ENCODE assay signal across 8 cellular contexts in the genomic region with DNA sequence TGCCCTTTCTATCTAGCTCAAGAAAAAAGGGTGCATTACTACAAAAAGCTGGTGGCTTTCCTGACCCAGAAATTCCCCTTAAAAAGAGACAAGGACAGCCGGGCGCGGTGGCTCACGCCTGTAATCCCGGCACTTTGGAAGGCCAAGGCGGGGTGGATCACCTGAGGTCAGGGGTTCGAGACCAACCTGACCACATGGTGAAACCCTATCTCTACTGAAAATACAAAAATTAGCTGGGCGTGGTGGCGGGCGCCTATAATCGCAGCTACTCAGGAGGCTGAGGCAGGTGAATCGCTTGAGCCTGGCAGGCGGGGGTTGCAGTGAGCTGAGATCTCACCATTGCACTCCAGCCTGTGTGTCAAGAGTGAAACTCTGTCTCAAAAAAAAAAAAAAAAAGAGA.
A peak's percentile ranks its signal among the peaks of the same experiment; 100 is the strongest.
DNase-seq lines count a peak whose midpoint lies in the region; ATAC-seq and TF ChIP-seq lines count a peak whose summit lies in the region.
"Not testable (repeated sequence)": the region's sequence is repeated elsewhere in the genome, so short reads cannot be mapped to it uniquely, and the experiment has no call there.

No MANE protein-coding gene starts in this region.

- not testable (repeated sequence) for H3K27me3 Mint-ChIP-seq in activated naive CD8-positive, alpha-beta T cell treated with anti-CD3 and anti-CD28 coated beads for 36 hours; natural killer cell treated with Interleukin-12 subunit alpha and Interleukin-12 subunit beta and Interleukin-15 and Interleukin-18, amount 100 ng/mL, for 72 hours

- H3K79me2 ChIP-seq in SU-DHL-6 (ENCODE audit: insufficient read depth, low read length) = not testable (repeated sequence)

- H3K9ac ChIP-seq in HUES48 (ENCODE audit: low read depth, low read length); iPS-15b (ENCODE audit: low read depth, low read length): not testable (repeated sequence)
- peak overlapping the region; percentile 41; the same call in 1 of the 2 replicates for H3K9ac ChIP-seq in SU-DHL-6 (ENCODE audit: low read length)

- TF ChIP-seq CTCF in BE2C (IDR thresholded peaks at IDR 0.05; ENCODE audit: low read depth, low read length); SU-DHL-6 (IDR thresholded peaks at IDR 0.05; ENCODE audit: insufficient read depth, low read length, poor library complexity, severe bottlenecking): not testable (repeated sequence)

- not testable (repeated sequence) for H3K36me3 ChIP-seq in BE2C; HUES48 (ENCODE audit: control insufficient read depth, insufficient read depth, low read length); SU-DHL-6 (ENCODE audit: low read length); ectodermal cell (ENCODE audit: control insufficient read depth, insufficient read depth, low read length); iPS-15b (ENCODE audit: control insufficient read depth, insufficient read depth, low read length)

- H3K4me2 ChIP-seq in SU-DHL-6 (ENCODE audit: low read depth, low read length, poor library complexity, severe bottlenecking) = peak overlapping the region; percentile 65

- H2AFZ ChIP-seq in SU-DHL-6 (ENCODE audit: low read depth, low read length, severe bottlenecking) = peak overlapping the region; percentile 88

- H4K20me1 ChIP-seq in SU-DHL-6 (ENCODE audit: low read depth, low read length) = not testable (repeated sequence)

- DNase-seq in BE2C; activated naive CD8-positive, alpha-beta T cell treated with anti-CD3 and anti-CD28 coated beads for 36 hours; natural killer cell treated with Interleukin-12 subunit alpha and Interleukin-12 subunit beta and Interleukin-15 and Interleukin-18, amount 100 ng/mL, for 72 hours (ENCODE audit: low spot score); stimulated activated effector memory CD8-positive, alpha-beta T cell treated with anti-CD3 and anti-CD28 coated beads, Interleukin-12 subunit alpha, Interleukin-12 subunit beta, amount 100 ng/mL, for 72 hours (ENCODE audit: low spot score in 2 of 2): not testable (repeated sequence)

- not testable (repeated sequence) for ATAC-seq in natural killer cell treated with Interleukin-12 subunit alpha and Interleukin-12 subunit beta and Interleukin-15 and Interleukin-18, amount 100 ng/mL, for 72 hours; stimulated activated effector memory CD8-positive, alpha-beta T cell treated with anti-CD3 and anti-CD28 coated beads, Interleukin-12 subunit alpha, Interleukin-12 subunit beta, amount 100 ng/mL, for 72 hours

- H3K4me1 ChIP-seq in BE2C; iPS-15b (ENCODE audit: control insufficient read depth, insufficient read depth, low read length): not testable (repeated sequence)
- H3K4me1 ChIP-seq in HUES48 (ENCODE audit: control insufficient read depth, insufficient read depth, low read length) = peaks cover 19% of the 10 kb centered on the region
- H3K4me1 ChIP-seq in ectodermal cell (ENCODE audit: control insufficient read depth, insufficient read depth, low read length) = peaks cover 20% of the 10 kb centered on the region

- H3K4me3 Mint-ChIP-seq in activated naive CD8-positive, alpha-beta T cell treated with anti-CD3 and anti-CD28 coated beads for 36 hours = peak overlapping the region; percentile 84
- H3K4me3 Mint-ChIP-seq in natural killer cell treated with Interleukin-12 subunit alpha and Interleukin-12 subunit beta and Interleukin-15 and Interleukin-18, amount 100 ng/mL, for 72 hours = peak overlapping the region; percentile 90
- H3K4me3 Mint-ChIP-seq in stimulated activated effector memory CD8-positive, alpha-beta T cell treated with anti-CD3 and anti-CD28 coated beads, Interleukin-12 subunit alpha, Interleukin-12 subunit beta, amount 100 ng/mL, for 72 hours = peak overlapping the region; percentile 82

- not testable (repeated sequence) for H3K9me2 ChIP-seq in SU-DHL-6 (replicated peaks; ENCODE audit: insufficient read depth, low read length)

- 76 to 77% methylated on average over 13 of the region's 13 CpGs for WGBS in ectodermal cell, 2 experiments

- peak overlapping the region; percentile 88 for H3K27ac Mint-ChIP-seq in activated naive CD8-positive, alpha-beta T cell treated with anti-CD3 and anti-CD28 coated beads for 36 hours
- H3K27ac Mint-ChIP-seq in natural killer cell treated with Interleukin-12 subunit alpha and Interleukin-12 subunit beta and Interleukin-15 and Interleukin-18, amount 100 ng/mL, for 72 hours = peak overlapping the region; percentile 68 to 90
- H3K27ac Mint-ChIP-seq in stimulated activated effector memory CD8-positive, alpha-beta T cell treated with anti-CD3 and anti-CD28 coated beads, Interleukin-12 subunit alpha, Interleukin-12 subunit beta, amount 100 ng/mL, for 72 hours = peak overlapping the region; percentile 94

- not testable (repeated sequence) for H3K9me3 Mint-ChIP-seq in activated naive CD8-positive, alpha-beta T cell treated with anti-CD3 and anti-CD28 coated beads for 36 hours; natural killer cell treated with Interleukin-12 subunit alpha and Interleukin-12 subunit beta and Interleukin-15 and Interleukin-18, amount 100 ng/mL, for 72 hours; stimulated activated effector memory CD8-positive, alpha-beta T cell treated with anti-CD3 and anti-CD28 coated beads, Interleukin-12 subunit alpha, Interleukin-12 subunit beta, amount 100 ng/mL, for 72 hours

- H3K4me3 ChIP-seq in BE2C (ENCODE audit: low read depth, low read length) (peak overlapping the region; percentile 42), HUES48 (ENCODE audit: low read depth, low read length) (peak overlapping the region; percentile 53), ectodermal cell (ENCODE audit: insufficient read depth, low read depth, low read length) (peak overlapping the region; percentile 40), iPS-15b (ENCODE audit: low read depth, low read length) (peak overlapping the region; percentile 85)
- H3K4me3 ChIP-seq in SU-DHL-6 (ENCODE audit: insufficient read depth, low read length, poor library complexity, severe bottlenecking) = not testable (repeated sequence)

- not testable (repeated sequence) for H3K9me3 ChIP-seq in BE2C; HUES48 (ENCODE audit: control insufficient read depth, insufficient read depth, low read length); SU-DHL-6 (ENCODE audit: insufficient read depth, low read length); ectodermal cell (ENCODE audit: control insufficient read depth, low read length); iPS-15b (ENCODE audit: control insufficient read depth, insufficient read depth, low read length)

- H3K36me3 Mint-ChIP-seq in activated naive CD8-positive, alpha-beta T cell treated with anti-CD3 and anti-CD28 coated beads for 36 hours; natural killer cell treated with Interleukin-12 subunit alpha and Interleukin-12 subunit beta and Interleukin-15 and Interleukin-18, amount 100 ng/mL, for 72 hours; stimulated activated effector memory CD8-positive, alpha-beta T cell treated with anti-CD3 and anti-CD28 coated beads, Interleukin-12 subunit alpha, Interleukin-12 subunit beta, amount 100 ng/mL, for 72 hours: not testable (repeated sequence)

- H3K27ac ChIP-seq in HUES48 (ENCODE audit: low read depth, low read length) (peak overlapping the region; percentile 86), ectodermal cell (ENCODE audit: insufficient read depth, low read depth, low read length, poor library complexity, severe bottlenecking) (peak overlapping the region; percentile 82)
- H3K27ac ChIP-seq in SU-DHL-6 (ENCODE audit: low read depth, low read length) = not testable (repeated sequence)

- not testable (repeated sequence) for H3K27me3 ChIP-seq in BE2C; HUES48 (ENCODE audit: control insufficient read depth, insufficient read depth, low read length); SU-DHL-6 (ENCODE audit: low read length); ectodermal cell (ENCODE audit: control insufficient read depth, insufficient read depth, low read length, poor library complexity, severe bottlenecking); iPS-15b (ENCODE audit: control insufficient read depth, insufficient read depth, low read length)

- H3K4me1 Mint-ChIP-seq in activated naive CD8-positive, alpha-beta T cell treated with anti-CD3 and anti-CD28 coated beads for 36 hours = peaks cover 10% of the 10 kb centered on the region
- peaks cover 11 to 12% of the 10 kb centered on the region in 2 donors for H3K4me1 Mint-ChIP-seq in natural killer cell treated with Interleukin-12 subunit alpha and Interleukin-12 subunit beta and Interleukin-15 and Interleukin-18, amount 100 ng/mL, for 72 hours (ENCODE audit: low read depth in 2 of 2)
- H3K4me1 Mint-ChIP-seq in stimulated activated effector memory CD8-positive, alpha-beta T cell treated with anti-CD3 and anti-CD28 coated beads, Interleukin-12 subunit alpha, Interleukin-12 subunit beta, amount 100 ng/mL, for 72 hours = peaks cover 26% of the 10 kb centered on the region

- H3F3A ChIP-seq in SU-DHL-6 (ENCODE audit: insufficient read depth) = not testable (repeated sequence)
